8 cellular contexts compared by ENCODE assay signal in genomic region chr14:74945852-74946658, GRCh38. TPM values are rescaled to one million over a fixed set of nuclear protein-coding genes. Genes with fewer than 3 reads are reported as not detected.
DNase-seq lines count a peak whose midpoint lies in the region; ATAC-seq, FAIRE-seq and TF ChIP-seq lines count a peak whose summit lies in the region.

No MANE protein-coding gene starts in this region.

- H3K27ac ChIP-seq in 22Rv1 (no peak overlapping the region), small intestine (ENCODE audit: low read depth in 1 of 2, low read length in 1 of 2) (no peak overlapping the region)

- no peak for FAIRE-seq in small intestine (lab: Jason Lieb, UNC)

- TF ChIP-seq CTCF in 22Rv1 (IDR thresholded peaks at IDR 0.05) (peak; percentile 95), GM13977 (IDR thresholded peaks at IDR 0.05; ENCODE audit: extremely low read depth, insufficient read depth, missing control alignments) (peak; percentile 92)

- no peaks in the 10 kb centered on the region for H3K9me3 ChIP-seq in small intestine (ENCODE audit: control insufficient read depth, low read depth)

- H3K4me1 ChIP-seq in small intestine (ENCODE audit: control insufficient read depth in 2 of 2, insufficient read depth in 1 of 2, low read depth in 1 of 2, low read length in 1 of 2) = peaks cover 0 to 2% of the 10 kb centered on the region in 2 donors

- no peak overlapping the region for H3K4me3 ChIP-seq in small intestine (ENCODE audit: low read depth in 1 of 2, low read length in 2 of 2)

- no peaks in the 10 kb centered on the region for H3K27me3 ChIP-seq in small intestine (ENCODE audit: control insufficient read depth in 2 of 2, insufficient read depth in 2 of 2, low read length in 2 of 2)

- in situ Hi-C loops in GM13977 (cut with MboI; ENCODE audit: low pct_unique_long_range_greater_than_20kb, low sequenced_read_pairs, unreplicated experiment) = no loop called here

- H3K36me3 ChIP-seq in small intestine (ENCODE audit: control insufficient read depth in 2 of 2, insufficient read depth in 2 of 2, low read length in 2 of 2) = no peaks in the 10 kb centered on the region

- ATAC-seq in HG03469 (IDR thresholded peaks at IDR 0.05; ENCODE audit: unreplicated experiment) = no peak

- 38 to 39% (median 39%) methylated on average over 16 to 17 of the region's 17 CpGs for WGBS in small intestine, 3 donors

- DNase-seq in GM13977 (ENCODE audit: low spot score) (peak; percentile 93), NCI-H1105 treated with DMSO at 0.1 percent for 48 hours (lab: John Stamatoyannopoulos, UW) (peak; percentile 57), T-helper 9 cell (peak; percentile 67), anterior cingulate cortex (lab: John Stamatoyannopoulos, UW) (peak in 55 of 58 donors; percentile 9 to 77 (median 48)), hippocampal formation (lab: John Stamatoyannopoulos, UW) (peak; percentile 49 to 57), small intestine (peak; percentile 75)

RNA-seq across cellular contexts. Expression of gene PGF, which starts 9.3 kb away (rescaled TPM):
- 10 to 100 TPM in 1 of 3 donors, 1 to 10 TPM in 2; 1.6 to 14.0 (median 3.2) TPM for polyA plus RNA-seq in small intestine

RNA-seq across cellular contexts. Expression of gene RPS6KL1, which starts 23.0 kb away (rescaled TPM):
- polyA plus RNA-seq in small intestine = 1 to 10 TPM; 1.8 to 3.5 (median 3.4) TPM

RNA-seq across cellular contexts. Expression of gene EIF2B2, which starts 56.7 kb away (rescaled TPM):
- polyA plus RNA-seq in small intestine = 10 to 100 TPM; 41.8 to 50.8 (median 47.8) TPM
